1 cellular context compared by ENCODE assay signal in the genomic region with DNA sequence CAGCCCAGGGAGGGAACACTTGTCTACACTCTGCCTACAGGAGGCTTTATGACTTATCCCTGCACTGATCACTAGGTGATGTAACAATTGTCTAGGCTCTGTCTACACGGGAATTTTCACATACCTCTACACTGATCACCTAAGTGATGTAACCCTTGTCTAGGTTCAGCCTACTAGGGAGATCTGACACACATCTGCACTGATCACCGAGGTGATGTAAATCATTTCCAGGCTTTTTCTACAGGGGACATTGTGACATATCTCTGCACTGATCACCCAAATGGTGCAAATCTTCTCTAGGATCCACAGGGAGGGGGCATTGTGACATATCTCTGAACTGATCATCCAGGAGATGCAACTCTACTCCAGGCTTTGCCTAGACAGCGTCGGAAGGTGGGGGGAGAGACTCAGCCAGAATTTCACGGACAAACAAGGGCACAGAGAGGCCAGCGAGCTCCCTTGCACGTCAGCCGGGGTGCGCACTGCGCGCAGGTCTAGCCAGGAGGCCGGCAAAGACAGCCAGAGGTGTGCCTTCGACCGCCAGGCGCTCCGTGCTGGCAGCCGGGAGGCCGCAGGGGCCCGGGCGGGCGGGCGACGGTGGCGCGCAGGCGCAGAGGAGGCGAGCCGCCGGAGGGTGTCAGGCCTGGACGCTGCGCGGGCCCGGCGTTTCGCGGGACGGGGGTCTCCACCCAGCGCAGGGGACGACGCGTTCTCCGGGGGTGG.
TF ChIP-seq lines count a peak whose summit lies in the region.

No MANE protein-coding gene starts in this region.

TF ChIP-seq in K562, 482 proteins besides CTCF, POLR2A, EP300 and RAD21 (continued from another document and continues in another):
- TF ChIP-seq, protein P1, sequence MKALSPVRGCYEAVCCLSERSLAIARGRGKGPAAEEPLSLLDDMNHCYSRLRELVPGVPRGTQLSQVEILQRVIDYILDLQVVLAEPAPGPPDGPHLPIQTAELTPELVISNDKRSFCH (CRISPR knock-in tag; IDR thresholded peaks at IDR 0.05): no peak
- TF ChIP-seq, protein P1 (tag; IDR thresholded peaks at IDR 0.05): no peak
- no peak for TF ChIP-seq U2AF2 (optimal IDR thresholded peaks at IDR 0.05; ENCODE audit: low read depth, low read length)
- TF ChIP-seq, protein P2, sequence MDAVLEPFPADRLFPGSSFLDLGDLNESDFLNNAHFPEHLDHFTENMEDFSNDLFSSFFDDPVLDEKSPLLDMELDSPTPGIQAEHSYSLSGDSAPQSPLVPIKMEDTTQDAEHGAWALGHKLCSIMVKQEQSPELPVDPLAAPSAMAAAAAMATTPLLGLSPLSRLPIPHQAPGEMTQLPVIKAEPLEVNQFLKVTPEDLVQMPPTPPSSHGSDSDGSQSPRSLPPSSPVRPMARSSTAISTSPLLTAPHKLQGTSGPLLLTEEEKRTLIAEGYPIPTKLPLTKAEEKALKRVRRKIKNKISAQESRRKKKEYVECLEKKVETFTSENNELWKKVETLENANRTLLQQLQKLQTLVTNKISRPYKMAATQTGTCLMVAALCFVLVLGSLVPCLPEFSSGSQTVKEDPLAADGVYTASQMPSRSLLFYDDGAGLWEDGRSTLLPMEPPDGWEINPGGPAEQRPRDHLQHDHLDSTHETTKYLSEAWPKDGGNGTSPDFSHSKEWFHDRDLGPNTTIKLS (IDR thresholded peaks at IDR 0.05; ENCODE audit: borderline replicate concordance, low read depth): no peak
- peak; percentile 79 for TF ChIP-seq CXXC5 (CRISPR knock-in tag; IDR thresholded peaks at IDR 0.05)
- TF ChIP-seq LEF1 (IDR thresholded peaks at IDR 0.05): no peak
- TF ChIP-seq, protein P3, sequence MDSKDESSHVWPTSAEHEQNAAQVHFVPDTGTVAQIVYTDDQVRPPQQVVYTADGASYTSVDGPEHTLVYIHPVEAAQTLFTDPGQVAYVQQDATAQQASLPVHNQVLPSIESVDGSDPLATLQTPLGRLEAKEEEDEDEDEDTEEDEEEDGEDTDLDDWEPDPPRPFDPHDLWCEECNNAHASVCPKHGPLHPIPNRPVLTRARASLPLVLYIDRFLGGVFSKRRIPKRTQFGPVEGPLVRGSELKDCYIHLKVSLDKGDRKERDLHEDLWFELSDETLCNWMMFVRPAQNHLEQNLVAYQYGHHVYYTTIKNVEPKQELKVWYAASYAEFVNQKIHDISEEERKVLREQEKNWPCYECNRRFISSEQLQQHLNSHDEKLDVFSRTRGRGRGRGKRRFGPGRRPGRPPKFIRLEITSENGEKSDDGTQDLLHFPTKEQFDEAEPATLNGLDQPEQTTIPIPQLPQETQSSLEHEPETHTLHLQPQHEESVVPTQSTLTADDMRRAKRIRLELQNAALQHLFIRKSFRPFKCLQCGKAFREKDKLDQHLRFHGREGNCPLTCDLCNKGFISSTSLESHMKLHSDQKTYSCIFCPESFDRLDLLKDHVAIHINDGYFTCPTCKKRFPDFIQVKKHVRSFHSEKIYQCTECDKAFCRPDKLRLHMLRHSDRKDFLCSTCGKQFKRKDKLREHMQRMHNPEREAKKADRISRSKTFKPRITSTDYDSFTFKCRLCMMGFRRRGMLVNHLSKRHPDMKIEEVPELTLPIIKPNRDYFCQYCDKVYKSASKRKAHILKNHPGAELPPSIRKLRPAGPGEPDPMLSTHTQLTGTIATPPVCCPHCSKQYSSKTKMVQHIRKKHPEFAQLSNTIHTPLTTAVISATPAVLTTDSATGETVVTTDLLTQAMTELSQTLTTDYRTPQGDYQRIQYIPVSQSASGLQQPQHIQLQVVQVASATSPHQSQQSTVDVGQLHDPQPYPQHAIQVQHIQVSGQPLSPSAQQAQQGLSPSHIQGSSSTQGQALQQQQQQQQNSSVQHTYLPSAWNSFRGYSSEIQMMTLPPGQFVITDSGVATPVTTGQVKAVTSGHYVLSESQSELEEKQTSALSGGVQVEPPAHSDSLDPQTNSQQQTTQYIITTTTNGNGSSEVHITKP (IDR thresholded peaks at IDR 0.05; ENCODE audit: partially characterized antibody): no peak
- TF ChIP-seq RBM14 (IDR thresholded peaks at IDR 0.05; ENCODE audit: borderline replicate concordance, insufficient read depth, low read depth, low read length): no peak
- no peak for TF ChIP-seq ZNF644 (tag; IDR thresholded peaks at IDR 0.05; ENCODE audit: low read depth)
- TF ChIP-seq, protein P4, sequence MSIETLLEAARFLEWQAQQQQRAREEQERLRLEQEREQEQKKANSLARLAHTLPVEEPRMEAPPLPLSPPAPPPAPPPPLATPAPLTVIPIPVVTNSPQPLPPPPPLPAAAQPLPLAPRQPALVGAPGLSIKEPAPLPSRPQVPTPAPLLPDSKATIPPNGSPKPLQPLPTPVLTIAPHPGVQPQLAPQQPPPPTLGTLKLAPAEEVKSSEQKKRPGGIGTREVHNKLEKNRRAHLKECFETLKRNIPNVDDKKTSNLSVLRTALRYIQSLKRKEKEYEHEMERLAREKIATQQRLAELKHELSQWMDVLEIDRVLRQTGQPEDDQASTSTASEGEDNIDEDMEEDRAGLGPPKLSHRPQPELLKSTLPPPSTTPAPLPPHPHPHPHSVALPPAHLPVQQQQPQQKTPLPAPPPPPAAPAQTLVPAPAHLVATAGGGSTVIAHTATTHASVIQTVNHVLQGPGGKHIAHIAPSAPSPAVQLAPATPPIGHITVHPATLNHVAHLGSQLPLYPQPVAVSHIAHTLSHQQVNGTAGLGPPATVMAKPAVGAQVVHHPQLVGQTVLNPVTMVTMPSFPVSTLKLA (conservative IDR thresholded peaks at IDR 0.05): no peak
- peak; percentile 96 for TF ChIP-seq L3MBTL2 (IDR thresholded peaks at IDR 0.05)
- TF ChIP-seq ZNF778 (CRISPR knock-in tag; IDR thresholded peaks at IDR 0.05): no peak
- TF ChIP-seq, protein P5, sequence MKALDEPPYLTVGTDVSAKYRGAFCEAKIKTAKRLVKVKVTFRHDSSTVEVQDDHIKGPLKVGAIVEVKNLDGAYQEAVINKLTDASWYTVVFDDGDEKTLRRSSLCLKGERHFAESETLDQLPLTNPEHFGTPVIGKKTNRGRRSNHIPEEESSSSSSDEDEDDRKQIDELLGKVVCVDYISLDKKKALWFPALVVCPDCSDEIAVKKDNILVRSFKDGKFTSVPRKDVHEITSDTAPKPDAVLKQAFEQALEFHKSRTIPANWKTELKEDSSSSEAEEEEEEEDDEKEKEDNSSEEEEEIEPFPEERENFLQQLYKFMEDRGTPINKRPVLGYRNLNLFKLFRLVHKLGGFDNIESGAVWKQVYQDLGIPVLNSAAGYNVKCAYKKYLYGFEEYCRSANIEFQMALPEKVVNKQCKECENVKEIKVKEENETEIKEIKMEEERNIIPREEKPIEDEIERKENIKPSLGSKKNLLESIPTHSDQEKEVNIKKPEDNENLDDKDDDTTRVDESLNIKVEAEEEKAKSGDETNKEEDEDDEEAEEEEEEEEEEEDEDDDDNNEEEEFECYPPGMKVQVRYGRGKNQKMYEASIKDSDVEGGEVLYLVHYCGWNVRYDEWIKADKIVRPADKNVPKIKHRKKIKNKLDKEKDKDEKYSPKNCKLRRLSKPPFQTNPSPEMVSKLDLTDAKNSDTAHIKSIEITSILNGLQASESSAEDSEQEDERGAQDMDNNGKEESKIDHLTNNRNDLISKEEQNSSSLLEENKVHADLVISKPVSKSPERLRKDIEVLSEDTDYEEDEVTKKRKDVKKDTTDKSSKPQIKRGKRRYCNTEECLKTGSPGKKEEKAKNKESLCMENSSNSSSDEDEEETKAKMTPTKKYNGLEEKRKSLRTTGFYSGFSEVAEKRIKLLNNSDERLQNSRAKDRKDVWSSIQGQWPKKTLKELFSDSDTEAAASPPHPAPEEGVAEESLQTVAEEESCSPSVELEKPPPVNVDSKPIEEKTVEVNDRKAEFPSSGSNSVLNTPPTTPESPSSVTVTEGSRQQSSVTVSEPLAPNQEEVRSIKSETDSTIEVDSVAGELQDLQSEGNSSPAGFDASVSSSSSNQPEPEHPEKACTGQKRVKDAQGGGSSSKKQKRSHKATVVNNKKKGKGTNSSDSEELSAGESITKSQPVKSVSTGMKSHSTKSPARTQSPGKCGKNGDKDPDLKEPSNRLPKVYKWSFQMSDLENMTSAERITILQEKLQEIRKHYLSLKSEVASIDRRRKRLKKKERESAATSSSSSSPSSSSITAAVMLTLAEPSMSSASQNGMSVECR (CRISPR knock-in tag; IDR thresholded peaks at IDR 0.05): no peak
- TF ChIP-seq GABPA (tag; conservative IDR thresholded peaks at IDR 0.05; ENCODE audit: low read depth): no peak
- peak; percentile 86 to 88 for TF ChIP-seq NRF1 (conservative IDR thresholded peaks at IDR 0.05 in 1 of 2, IDR thresholded peaks at IDR 0.05 in 1 of 2)
- TF ChIP-seq TAF1 (IDR thresholded peaks at IDR 0.05; ENCODE audit: control insufficient read depth, extremely low read depth, insufficient read depth, low read length, severe bottlenecking): no peak
- TF ChIP-seq, protein P6, sequence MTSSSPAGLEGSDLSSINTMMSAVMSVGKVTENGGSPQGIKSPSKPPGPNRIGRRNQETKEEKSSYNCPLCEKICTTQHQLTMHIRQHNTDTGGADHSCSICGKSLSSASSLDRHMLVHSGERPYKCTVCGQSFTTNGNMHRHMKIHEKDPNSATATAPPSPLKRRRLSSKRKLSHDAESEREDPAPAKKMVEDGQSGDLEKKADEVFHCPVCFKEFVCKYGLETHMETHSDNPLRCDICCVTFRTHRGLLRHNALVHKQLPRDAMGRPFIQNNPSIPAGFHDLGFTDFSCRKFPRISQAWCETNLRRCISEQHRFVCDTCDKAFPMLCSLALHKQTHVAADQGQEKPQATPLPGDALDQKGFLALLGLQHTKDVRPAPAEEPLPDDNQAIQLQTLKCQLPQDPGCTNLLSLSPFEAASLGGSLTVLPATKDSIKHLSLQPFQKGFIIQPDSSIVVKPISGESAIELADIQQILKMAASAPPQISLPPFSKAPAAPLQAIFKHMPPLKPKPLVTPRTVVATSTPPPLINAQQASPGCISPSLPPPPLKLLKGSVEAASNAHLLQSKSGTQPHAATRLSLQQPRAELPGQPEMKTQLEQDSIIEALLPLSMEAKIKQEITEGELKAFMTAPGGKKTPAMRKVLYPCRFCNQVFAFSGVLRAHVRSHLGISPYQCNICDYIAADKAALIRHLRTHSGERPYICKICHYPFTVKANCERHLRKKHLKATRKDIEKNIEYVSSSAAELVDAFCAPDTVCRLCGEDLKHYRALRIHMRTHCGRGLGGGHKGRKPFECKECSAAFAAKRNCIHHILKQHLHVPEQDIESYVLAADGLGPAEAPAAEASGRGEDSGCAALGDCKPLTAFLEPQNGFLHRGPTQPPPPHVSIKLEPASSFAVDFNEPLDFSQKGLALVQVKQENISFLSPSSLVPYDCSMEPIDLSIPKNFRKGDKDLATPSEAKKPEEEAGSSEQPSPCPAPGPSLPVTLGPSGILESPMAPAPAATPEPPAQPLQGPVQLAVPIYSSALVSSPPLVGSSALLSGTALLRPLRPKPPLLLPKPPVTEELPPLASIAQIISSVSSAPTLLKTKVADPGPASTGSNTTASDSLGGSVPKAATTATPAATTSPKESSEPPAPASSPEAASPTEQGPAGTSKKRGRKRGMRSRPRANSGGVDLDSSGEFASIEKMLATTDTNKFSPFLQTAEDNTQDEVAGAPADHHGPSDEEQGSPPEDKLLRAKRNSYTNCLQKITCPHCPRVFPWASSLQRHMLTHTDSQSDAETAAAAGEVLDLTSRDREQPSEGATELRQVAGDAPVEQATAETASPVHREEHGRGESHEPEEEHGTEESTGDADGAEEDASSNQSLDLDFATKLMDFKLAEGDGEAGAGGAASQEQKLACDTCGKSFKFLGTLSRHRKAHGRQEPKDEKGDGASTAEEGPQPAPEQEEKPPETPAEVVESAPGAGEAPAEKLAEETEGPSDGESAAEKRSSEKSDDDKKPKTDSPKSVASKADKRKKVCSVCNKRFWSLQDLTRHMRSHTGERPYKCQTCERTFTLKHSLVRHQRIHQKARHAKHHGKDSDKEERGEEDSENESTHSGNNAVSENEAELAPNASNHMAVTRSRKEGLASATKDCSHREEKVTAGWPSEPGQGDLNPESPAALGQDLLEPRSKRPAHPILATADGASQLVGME (CRISPR knock-in tag; IDR thresholded peaks at IDR 0.05): no peak
- TF ChIP-seq HSF4 (CRISPR knock-in tag; IDR thresholded peaks at IDR 0.05; ENCODE audit: borderline replicate concordance): no peak
- TF ChIP-seq MCM5 (IDR thresholded peaks at IDR 0.05; ENCODE audit: low read depth): no peak
- TF ChIP-seq FOXA1 (IDR thresholded peaks at IDR 0.05; ENCODE audit: borderline replicate concordance): no peak
- TF ChIP-seq SRSF1 (IDR thresholded peaks at IDR 0.05; ENCODE audit: low read depth, low read length): no peak
- TF ChIP-seq ZNF282 (CRISPR knock-in tag; IDR thresholded peaks at IDR 0.05): peak; percentile 56; the same call in 1 of the 2 replicates
- TF ChIP-seq ZNF134 (CRISPR knock-in tag; conservative IDR thresholded peaks at IDR 0.05): no peak
- TF ChIP-seq RB1 (IDR thresholded peaks at IDR 0.05; ENCODE audit: low read depth): peak; percentile 34; the same call in 1 of the 2 replicates
- TF ChIP-seq POLR2G (IDR thresholded peaks at IDR 0.05; ENCODE audit: low read depth, low read length): peak; percentile 79
- TF ChIP-seq CBX3 (IDR thresholded peaks at IDR 0.05; ENCODE audit: borderline replicate concordance in 1 of 2, low read length in 2 of 2): peak in 1 of 2 experiments; percentile 26; a peak in 1 of 3 replicates
- no peak for TF ChIP-seq HMGN3 (IDR thresholded peaks at IDR 0.05; ENCODE audit: borderline replicate concordance, extremely low read depth, insufficient read length, low read depth, low read length)
- TF ChIP-seq JUNB (CRISPR knock-in tag; conservative IDR thresholded peaks at IDR 0.05): no peak
- TF ChIP-seq, protein P7, sequence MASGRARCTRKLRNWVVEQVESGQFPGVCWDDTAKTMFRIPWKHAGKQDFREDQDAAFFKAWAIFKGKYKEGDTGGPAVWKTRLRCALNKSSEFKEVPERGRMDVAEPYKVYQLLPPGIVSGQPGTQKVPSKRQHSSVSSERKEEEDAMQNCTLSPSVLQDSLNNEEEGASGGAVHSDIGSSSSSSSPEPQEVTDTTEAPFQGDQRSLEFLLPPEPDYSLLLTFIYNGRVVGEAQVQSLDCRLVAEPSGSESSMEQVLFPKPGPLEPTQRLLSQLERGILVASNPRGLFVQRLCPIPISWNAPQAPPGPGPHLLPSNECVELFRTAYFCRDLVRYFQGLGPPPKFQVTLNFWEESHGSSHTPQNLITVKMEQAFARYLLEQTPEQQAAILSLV (tag; IDR thresholded peaks at IDR 0.05): no peak
- TF ChIP-seq, protein P8, sequence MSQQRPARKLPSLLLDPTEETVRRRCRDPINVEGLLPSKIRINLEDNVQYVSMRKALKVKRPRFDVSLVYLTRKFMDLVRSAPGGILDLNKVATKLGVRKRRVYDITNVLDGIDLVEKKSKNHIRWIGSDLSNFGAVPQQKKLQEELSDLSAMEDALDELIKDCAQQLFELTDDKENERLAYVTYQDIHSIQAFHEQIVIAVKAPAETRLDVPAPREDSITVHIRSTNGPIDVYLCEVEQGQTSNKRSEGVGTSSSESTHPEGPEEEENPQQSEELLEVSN (IDR thresholded peaks at IDR 0.05; ENCODE audit: borderline replicate concordance in 1 of 2, extremely low read depth in 1 of 2, insufficient read depth in 1 of 2, insufficient read length in 1 of 2, low read depth in 1 of 2, low read length in 1 of 2, poor library complexity in 1 of 2, severe bottlenecking in 1 of 2): peak; percentile 95 to 99
